Comparison of ENCODE assay signal across 2 cellular contexts in genomic region chr1:204994086-204994862, GRCh38.
TF ChIP-seq lines count a peak whose summit lies in the region.

No MANE protein-coding gene starts in this region.

TF ChIP-seq in SK-N-SH treated with all-trans-retinoic acid at 6 μM for 48 hours, 23 proteins besides CTCF, POLR2A, EP300 and RAD21:
- no peak for TF ChIP-seq CSRNP3 (CRISPR knock-in tag; IDR thresholded peaks at IDR 0.05)
- TF ChIP-seq OSR1 (CRISPR knock-in tag; IDR thresholded peaks at IDR 0.05), result no peak
- no peak for TF ChIP-seq CSDC2 (CRISPR knock-in tag; IDR thresholded peaks at IDR 0.05)
- no peak for TF ChIP-seq RARB (CRISPR knock-in tag; IDR thresholded peaks at IDR 0.05)
- TF ChIP-seq GLIS3 (CRISPR knock-in tag; IDR thresholded peaks at IDR 0.05), result no peak
- TF ChIP-seq, protein P1, sequence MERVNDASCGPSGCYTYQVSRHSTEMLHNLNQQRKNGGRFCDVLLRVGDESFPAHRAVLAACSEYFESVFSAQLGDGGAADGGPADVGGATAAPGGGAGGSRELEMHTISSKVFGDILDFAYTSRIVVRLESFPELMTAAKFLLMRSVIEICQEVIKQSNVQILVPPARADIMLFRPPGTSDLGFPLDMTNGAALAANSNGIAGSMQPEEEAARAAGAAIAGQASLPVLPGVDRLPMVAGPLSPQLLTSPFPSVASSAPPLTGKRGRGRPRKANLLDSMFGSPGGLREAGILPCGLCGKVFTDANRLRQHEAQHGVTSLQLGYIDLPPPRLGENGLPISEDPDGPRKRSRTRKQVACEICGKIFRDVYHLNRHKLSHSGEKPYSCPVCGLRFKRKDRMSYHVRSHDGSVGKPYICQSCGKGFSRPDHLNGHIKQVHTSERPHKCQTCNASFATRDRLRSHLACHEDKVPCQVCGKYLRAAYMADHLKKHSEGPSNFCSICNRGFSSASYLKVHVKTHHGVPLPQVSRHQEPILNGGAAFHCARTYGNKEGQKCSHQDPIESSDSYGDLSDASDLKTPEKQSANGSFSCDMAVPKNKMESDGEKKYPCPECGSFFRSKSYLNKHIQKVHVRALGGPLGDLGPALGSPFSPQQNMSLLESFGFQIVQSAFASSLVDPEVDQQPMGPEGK (CRISPR knock-in tag; IDR thresholded peaks at IDR 0.05; ENCODE audit: borderline replicate concordance), result no peak
- TF ChIP-seq TCF4 (CRISPR knock-in tag; IDR thresholded peaks at IDR 0.05; ENCODE audit: borderline replicate concordance), result no peak
- no peak for TF ChIP-seq ZFP30 (CRISPR knock-in tag; IDR thresholded peaks at IDR 0.05)
- TF ChIP-seq ZNF565 (CRISPR knock-in tag; conservative IDR thresholded peaks at IDR 0.05; ENCODE audit: low read depth), result no peak
- TF ChIP-seq, protein P2, sequence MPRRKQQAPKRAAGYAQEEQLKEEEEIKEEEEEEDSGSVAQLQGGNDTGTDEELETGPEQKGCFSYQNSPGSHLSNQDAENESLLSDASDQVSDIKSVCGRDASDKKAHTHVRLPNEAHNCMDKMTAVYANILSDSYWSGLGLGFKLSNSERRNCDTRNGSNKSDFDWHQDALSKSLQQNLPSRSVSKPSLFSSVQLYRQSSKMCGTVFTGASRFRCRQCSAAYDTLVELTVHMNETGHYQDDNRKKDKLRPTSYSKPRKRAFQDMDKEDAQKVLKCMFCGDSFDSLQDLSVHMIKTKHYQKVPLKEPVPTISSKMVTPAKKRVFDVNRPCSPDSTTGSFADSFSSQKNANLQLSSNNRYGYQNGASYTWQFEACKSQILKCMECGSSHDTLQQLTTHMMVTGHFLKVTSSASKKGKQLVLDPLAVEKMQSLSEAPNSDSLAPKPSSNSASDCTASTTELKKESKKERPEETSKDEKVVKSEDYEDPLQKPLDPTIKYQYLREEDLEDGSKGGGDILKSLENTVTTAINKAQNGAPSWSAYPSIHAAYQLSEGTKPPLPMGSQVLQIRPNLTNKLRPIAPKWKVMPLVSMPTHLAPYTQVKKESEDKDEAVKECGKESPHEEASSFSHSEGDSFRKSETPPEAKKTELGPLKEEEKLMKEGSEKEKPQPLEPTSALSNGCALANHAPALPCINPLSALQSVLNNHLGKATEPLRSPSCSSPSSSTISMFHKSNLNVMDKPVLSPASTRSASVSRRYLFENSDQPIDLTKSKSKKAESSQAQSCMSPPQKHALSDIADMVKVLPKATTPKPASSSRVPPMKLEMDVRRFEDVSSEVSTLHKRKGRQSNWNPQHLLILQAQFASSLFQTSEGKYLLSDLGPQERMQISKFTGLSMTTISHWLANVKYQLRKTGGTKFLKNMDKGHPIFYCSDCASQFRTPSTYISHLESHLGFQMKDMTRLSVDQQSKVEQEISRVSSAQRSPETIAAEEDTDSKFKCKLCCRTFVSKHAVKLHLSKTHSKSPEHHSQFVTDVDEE (CRISPR knock-in tag; IDR thresholded peaks at IDR 0.05), result no peak
- TF ChIP-seq ISL1 (CRISPR knock-in tag; IDR thresholded peaks at IDR 0.05), result no peak
- no peak for TF ChIP-seq SNAI2 (CRISPR knock-in tag; IDR thresholded peaks at IDR 0.05)
- TF ChIP-seq PPARA (CRISPR knock-in tag; IDR thresholded peaks at IDR 0.05; ENCODE audit: borderline replicate concordance), result no peak

TF ChIP-seq in SK-N-SH, 30 proteins besides CTCF, POLR2A, EP300 and RAD21 (continued from another document):
- TF ChIP-seq GATA2 (CRISPR knock-in tag; IDR thresholded peaks at IDR 0.05), result no peak
- no peak for TF ChIP-seq USF1 (IDR thresholded peaks at IDR 0.05; ENCODE audit: borderline replicate concordance, low read depth)
- no peak for TF ChIP-seq POLR2AphosphoS5 (IDR thresholded peaks at IDR 0.05; ENCODE audit: low read depth, low read length)
- TF ChIP-seq, protein P3, sequence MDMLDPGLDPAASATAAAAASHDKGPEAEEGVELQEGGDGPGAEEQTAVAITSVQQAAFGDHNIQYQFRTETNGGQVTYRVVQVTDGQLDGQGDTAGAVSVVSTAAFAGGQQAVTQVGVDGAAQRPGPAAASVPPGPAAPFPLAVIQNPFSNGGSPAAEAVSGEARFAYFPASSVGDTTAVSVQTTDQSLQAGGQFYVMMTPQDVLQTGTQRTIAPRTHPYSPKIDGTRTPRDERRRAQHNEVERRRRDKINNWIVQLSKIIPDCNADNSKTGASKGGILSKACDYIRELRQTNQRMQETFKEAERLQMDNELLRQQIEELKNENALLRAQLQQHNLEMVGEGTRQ (IDR thresholded peaks at IDR 0.05; ENCODE audit: borderline replicate concordance, low read depth, low read length), result no peak
- no peak for TF ChIP-seq REST (IDR thresholded peaks at IDR 0.05; ENCODE audit: low read depth, low read length)
